ENCODE assay signal across 25 cellular contexts in the genomic region with DNA sequence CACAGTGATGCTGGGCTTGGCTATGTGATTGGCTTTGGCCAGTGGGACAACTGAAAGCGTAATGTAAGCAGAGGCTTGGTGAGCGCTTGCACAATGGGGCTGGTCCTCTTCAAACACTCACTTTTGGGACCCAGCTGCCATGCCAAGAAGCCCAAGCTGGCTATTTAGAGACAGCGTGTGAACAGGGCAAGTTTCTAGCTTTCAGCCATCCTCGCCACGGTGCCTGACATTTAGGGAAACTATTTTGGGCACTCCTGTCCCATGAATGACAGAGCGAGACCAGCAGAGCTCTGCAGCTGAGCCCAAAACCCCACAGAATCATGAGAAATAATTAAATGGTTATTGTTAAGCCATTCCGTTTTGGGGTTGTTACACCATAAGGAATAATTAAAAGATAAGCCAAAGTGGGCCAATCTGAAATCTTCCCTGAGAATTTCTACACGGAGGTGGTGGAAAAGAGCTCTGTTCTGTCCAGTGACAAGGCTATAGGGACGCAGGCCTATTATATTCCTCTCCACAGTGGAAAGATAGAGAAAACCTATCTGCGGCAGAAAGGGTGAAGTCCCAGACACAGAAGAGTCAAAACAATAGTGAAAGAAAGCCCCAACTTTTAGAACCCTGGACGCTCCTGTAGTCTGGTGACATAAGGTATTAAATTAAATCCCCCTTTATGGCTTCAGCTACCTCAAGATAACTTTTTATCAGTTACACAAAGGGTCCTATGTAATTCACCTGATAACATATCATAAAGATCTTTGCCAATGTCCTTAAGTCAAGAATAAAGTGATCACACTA. TPM values are rescaled to one million over a fixed set of nuclear protein-coding genes. Genes with fewer than 3 reads are reported as not detected.
DNase-seq lines count a peak whose midpoint lies in the region; ATAC-seq, FAIRE-seq and TF ChIP-seq lines count a peak whose summit lies in the region.
"Had no signal": no experiment of that assay in that cellular context is flagged by ENCODE, and none has a peak within 500 bp of the region (broad histone marks: within the 10 kb centered on the region; RNA-seq: fewer than 3 reads in every experiment).

No MANE protein-coding gene starts in this region.

- ATAC-seq in left ventricle myocardium superior, result peak; percentile 41
- peak in 1 of 2 donors; percentile 78 for ATAC-seq in stimulated activated naive B cell treated with anti-CD40 and anti-IgM and Interleukin-4, amounts not matched to agents 10 μg/mL and 1 μg/mL and 100 μg/mL, for 72 hours (replicated peaks)
- no peak for ATAC-seq in HG03095 (IDR thresholded peaks at IDR 0.05; ENCODE audit: unreplicated experiment)
- ATAC-seq: GM23338, HCT116 had no signal

- H3K18ac ChIP-seq in trophoblast cell (ENCODE audit: low read length), result no peak overlapping the region

- H2BK5ac ChIP-seq in trophoblast cell (ENCODE audit: low read depth, low read length, poor library complexity), result no peak overlapping the region

- no peak for FAIRE-seq in kidney (lab: Jason Lieb, UNC)
- FAIRE-seq: A204.1, D721Med, GM12892 had no signal

- no peak for TF ChIP-seq EP300 in sigmoid colon (IDR thresholded peaks at IDR 0.05)

- no peak overlapping the region for H3K4me3 Mint-ChIP-seq in osteocyte (ENCODE audit: unreplicated experiment)
- no peak overlapping the region for H3K4me3 Mint-ChIP-seq in stimulated activated naive B cell treated with anti-CD40 and anti-IgM and Interleukin-4, amounts not matched to agents 10 μg/mL and 1 μg/mL and 100 μg/mL, for 72 hours
- H3K4me3 Mint-ChIP-seq: CD14-positive monocyte; CD4-positive, alpha-beta T cell; CD8-positive, alpha-beta memory T cell; GM23338; H9 had no signal

- H3K27ac ChIP-seq in right atrium auricular region (no peak overlapping the region), kidney (ENCODE audit: low read depth in 2 of 2, low read length in 2 of 2) (no peak overlapping the region), trophoblast cell (ENCODE audit: low read depth, low read length) (no peak overlapping the region), sigmoid colon (no peak overlapping the region)
- H3K27ac ChIP-seq: 22Rv1; BLaER1 treated with 17β-estradiol and CSF1 and Interleukin-3, amounts not matched to agents 10 nM and 100 nM had no signal

- no peak overlapping the region for H2BK120ac ChIP-seq in trophoblast cell (ENCODE audit: insufficient read depth, low read length, poor library complexity)

- H3K27me3 ChIP-seq in right atrium auricular region (no peaks in the 10 kb centered on the region), trophoblast cell (ENCODE audit: insufficient read depth, low read length) (no peaks in the 10 kb centered on the region), sigmoid colon (no peaks in the 10 kb centered on the region)
- H3K27me3 ChIP-seq: BLaER1 treated with 17β-estradiol and CSF1 and Interleukin-3, amounts not matched to agents 10 nM and 100 nM had no signal

- H3K27me3 Mint-ChIP-seq in osteocyte (ENCODE audit: unreplicated experiment), result peaks cover 30% of the 10 kb centered on the region
- no peaks in the 10 kb centered on the region for H3K27me3 Mint-ChIP-seq in stimulated activated naive B cell treated with anti-CD40 and anti-IgM and Interleukin-4, amounts not matched to agents 10 μg/mL and 1 μg/mL and 100 μg/mL, for 72 hours
- H3K27me3 Mint-ChIP-seq: CD4-positive, alpha-beta T cell had no signal

- no peaks in the 10 kb centered on the region for H3K79me2 ChIP-seq in trophoblast cell (ENCODE audit: control insufficient read depth, insufficient read depth, low read length, poor library complexity)

- no peaks in the 10 kb centered on the region for H3K79me1 ChIP-seq in trophoblast cell (ENCODE audit: low read length)

- no peak overlapping the region for H2AFZ ChIP-seq in trophoblast cell (ENCODE audit: insufficient read depth, low read length, poor library complexity)
- H2AFZ ChIP-seq: GM23338 had no signal

- H4K91ac ChIP-seq in trophoblast cell (ENCODE audit: low read depth, low read length), result no peak overlapping the region

- no peak overlapping the region for H2BK12ac ChIP-seq in trophoblast cell (ENCODE audit: low read length)

- H3K9me3 Mint-ChIP-seq in osteocyte (ENCODE audit: unreplicated experiment), result no peaks in the 10 kb centered on the region
- H3K9me3 Mint-ChIP-seq in stimulated activated naive B cell treated with anti-CD40 and anti-IgM and Interleukin-4, amounts not matched to agents 10 μg/mL and 1 μg/mL and 100 μg/mL, for 72 hours, result no peaks in the 10 kb centered on the region
- H3K9me3 Mint-ChIP-seq: CD14-positive monocyte; CD4-positive, alpha-beta T cell; CD8-positive, alpha-beta memory T cell; GM23338; H9 had no signal

- no peak overlapping the region for H3K27ac Mint-ChIP-seq in osteocyte (ENCODE audit: unreplicated experiment)
- peak overlapping the region; percentile 14 for H3K27ac Mint-ChIP-seq in stimulated activated naive B cell treated with anti-CD40 and anti-IgM and Interleukin-4, amounts not matched to agents 10 μg/mL and 1 μg/mL and 100 μg/mL, for 72 hours
- H3K27ac Mint-ChIP-seq: CD14-positive monocyte; CD4-positive, alpha-beta T cell; CD8-positive, alpha-beta memory T cell; GM23338; H9 had no signal

- H3K4me3 ChIP-seq in right atrium auricular region (no peak overlapping the region), kidney (ENCODE audit: low read length in 2 of 2) (no peak overlapping the region), trophoblast cell (ENCODE audit: low read depth, low read length) (no peak overlapping the region), sigmoid colon (no peak overlapping the region)
- H3K4me3 ChIP-seq: BLaER1 treated with 17β-estradiol and CSF1 and Interleukin-3, amounts not matched to agents 10 nM and 100 nM; GM23338 had no signal

- TF ChIP-seq CTCF in right atrium auricular region (IDR thresholded peaks at IDR 0.05) (no peak), kidney (IDR thresholded peaks at IDR 0.05; ENCODE audit: borderline replicate concordance, extremely low read depth, insufficient read depth) (no peak), osteocyte (IDR thresholded peaks at IDR 0.05) (no peak), sigmoid colon (IDR thresholded peaks at IDR 0.05) (no peak)

- no peak overlapping the region for H3K23ac ChIP-seq in trophoblast cell (ENCODE audit: low read length)

- no peaks in the 10 kb centered on the region for H3K36me3 Mint-ChIP-seq in osteocyte (ENCODE audit: unreplicated experiment)
- H3K36me3 Mint-ChIP-seq in stimulated activated naive B cell treated with anti-CD40 and anti-IgM and Interleukin-4, amounts not matched to agents 10 μg/mL and 1 μg/mL and 100 μg/mL, for 72 hours, result no peaks in the 10 kb centered on the region
- H3K36me3 Mint-ChIP-seq: CD14-positive monocyte; CD8-positive, alpha-beta memory T cell had no signal

- no peak overlapping the region for H4K12ac ChIP-seq in trophoblast cell (ENCODE audit: low read depth, low read length)

- no peak for DNase-seq in left ventricle myocardium superior
- DNase-seq in right atrium auricular region (ENCODE audit: low spot score), result no peak
- peak; percentile 18 for DNase-seq in kidney
- DNase-seq in osteocyte (ENCODE audit: extremely low spot score, unreplicated experiment), result peak; percentile 38
- no peak for DNase-seq in stimulated activated naive B cell treated with anti-CD40 and anti-IgM and Interleukin-4, amounts not matched to agents 10 μg/mL and 1 μg/mL and 100 μg/mL, for 72 hours
- DNase-seq in trophoblast cell, result no peak
- no peak for DNase-seq in sigmoid colon
- DNase-seq: BE2C; CD4-positive, alpha-beta T cell; CD8-positive, alpha-beta memory T cell; DMS 273 treated with DMSO at 0.1 percent for 48 hours; DMS79; EL; GDM1; H9 had no signal

- TF ChIP-seq POLR2A in sigmoid colon (IDR thresholded peaks at IDR 0.05), result no peak

- H3K4me1 ChIP-seq in right atrium auricular region (no peaks in the 10 kb centered on the region), kidney (ENCODE audit: control insufficient read depth in 1 of 2, insufficient read depth in 1 of 2, low read depth in 1 of 2, low read length in 2 of 2) (no peaks in the 10 kb centered on the region), trophoblast cell (ENCODE audit: control insufficient read depth in 1 of 2, insufficient read depth in 2 of 2, low read length in 2 of 2) (no peaks in the 10 kb centered on the region), sigmoid colon (no peaks in the 10 kb centered on the region)
- H3K4me1 ChIP-seq: BE2C had no signal

- no peak overlapping the region for H3K14ac ChIP-seq in trophoblast cell (ENCODE audit: low read length)

- H4K8ac ChIP-seq in trophoblast cell (ENCODE audit: low read depth, low read length), result no peak overlapping the region

- no peak overlapping the region for H3K4ac ChIP-seq in trophoblast cell (ENCODE audit: low read depth, low read length)

- WGBS in trophoblast cell (ENCODE audit: extremely low coverage, insufficient coverage, insufficient read length), result no CpG with 5 or more reads among the region's 11 CpGs
- 63 to 73% methylated on average over 11 of the region's 11 CpGs for WGBS in sigmoid colon, 2 donors

- no peaks in the 10 kb centered on the region for H3K4me1 Mint-ChIP-seq in osteocyte (ENCODE audit: unreplicated experiment)
- peaks cover 11 to 41% of the 10 kb centered on the region in 2 donors for H3K4me1 Mint-ChIP-seq in stimulated activated naive B cell treated with anti-CD40 and anti-IgM and Interleukin-4, amounts not matched to agents 10 μg/mL and 1 μg/mL and 100 μg/mL, for 72 hours
- H3K4me1 Mint-ChIP-seq: CD14-positive monocyte; CD8-positive, alpha-beta memory T cell; GM23338 had no signal

- H2AK5ac ChIP-seq in trophoblast cell (ENCODE audit: low read length), result no peak overlapping the region

- H3K4me2 ChIP-seq in trophoblast cell (ENCODE audit: low read length), result no peak overlapping the region
- H3K4me2 ChIP-seq: BLaER1 treated with 17β-estradiol and CSF1 and Interleukin-3, amounts not matched to agents 10 nM and 100 nM; GM23338 had no signal

- H3K9ac ChIP-seq in kidney (ENCODE audit: low read length in 2 of 2) (no peak overlapping the region), trophoblast cell (ENCODE audit: low read length) (no peak overlapping the region)
- H3K9ac ChIP-seq: BLaER1 treated with 17β-estradiol and CSF1 and Interleukin-3, amounts not matched to agents 10 nM and 100 nM had no signal

- intact Hi-C loops in left ventricle myocardium superior (cut with micrococcal nuclease) (no loop called here), kidney (cut with DNase I) (no loop called here), sigmoid colon (cut with DNase I) (no loop called here)

- H3K9me3 ChIP-seq in right atrium auricular region, result no peaks in the 10 kb centered on the region
- no peaks in the 10 kb centered on the region for H3K9me3 ChIP-seq in kidney (ENCODE audit: control insufficient read depth in 1 of 2, low read length in 2 of 2)
- H3K9me3 ChIP-seq in trophoblast cell (ENCODE audit: insufficient read depth, low read depth, low read length), result no peaks in the 10 kb centered on the region
- no peaks in the 10 kb centered on the region for H3K9me3 ChIP-seq in sigmoid colon
- H3K9me3 ChIP-seq: BE2C; BLaER1 treated with 17β-estradiol and CSF1 and Interleukin-3, amounts not matched to agents 10 nM and 100 nM had no signal

- H3K36me3 ChIP-seq in right atrium auricular region (no peaks in the 10 kb centered on the region), kidney (ENCODE audit: control insufficient read depth in 1 of 2, insufficient read depth in 2 of 2, low read length in 2 of 2) (no peaks in the 10 kb centered on the region), trophoblast cell (ENCODE audit: control insufficient read depth in 1 of 2, insufficient read depth in 2 of 2, low read length in 2 of 2) (no peaks in the 10 kb centered on the region), sigmoid colon (no peaks in the 10 kb centered on the region)
- H3K36me3 ChIP-seq: BE2C; BLaER1 treated with 17β-estradiol and CSF1 and Interleukin-3, amounts not matched to agents 10 nM and 100 nM had no signal

RNA-seq across cellular contexts. Expression of gene RPRML, which starts 10.8 kb away (rescaled TPM):
- 0.32 TPM for total RNA-seq in left ventricle myocardium superior
- total RNA-seq in right atrium auricular region, result not detected
- total RNA-seq in kidney, result not detected
- not detected for polyA plus RNA-seq in kidney (ENCODE audit: insufficient read depth, low read depth, low replicate concordance)
- total RNA-seq in osteocyte, result not detected in 2 replicates
- polyA plus RNA-seq in trophoblast cell (2013), result 0.65 and 0.78 TPM in 2 replicates
- total RNA-seq in sigmoid colon, result 1 to 10 TPM in 1 of 4 donors, under 1 TPM in 1, not detected in 2; 0.71 to 1.4 TPM
- under 1 TPM in 1 of 3 donors, not detected in 2; 0.32 TPM for polyA plus RNA-seq in sigmoid colon
- total RNA-seq: CD4-positive, alpha-beta T cell; CD8-positive, alpha-beta memory T cell had no signal
- polyA plus RNA-seq: AG04450; CD14-positive monocyte; CD8-positive, alpha-beta memory T cell had no signal

Comparison
In these comparisons a context has a peak if more than half of its experiments do, and no peak if none do; other contexts are left out.
1. DNase-seq: peak in kidney (single experiment) and osteocyte (single experiment); none in left ventricle myocardium superior (single experiment), right atrium auricular region (single experiment), stimulated activated naive B cell treated with anti-CD40 and anti-IgM and Interleukin-4, amounts not matched to agents 10 μg/mL and 1 μg/mL and 100 μg/mL, for 72 hours (single experiment), trophoblast cell (0 of 2) and sigmoid colon (single experiment).